Comparison of ENCODE assay signal across 30 cellular contexts in the genomic region with DNA sequence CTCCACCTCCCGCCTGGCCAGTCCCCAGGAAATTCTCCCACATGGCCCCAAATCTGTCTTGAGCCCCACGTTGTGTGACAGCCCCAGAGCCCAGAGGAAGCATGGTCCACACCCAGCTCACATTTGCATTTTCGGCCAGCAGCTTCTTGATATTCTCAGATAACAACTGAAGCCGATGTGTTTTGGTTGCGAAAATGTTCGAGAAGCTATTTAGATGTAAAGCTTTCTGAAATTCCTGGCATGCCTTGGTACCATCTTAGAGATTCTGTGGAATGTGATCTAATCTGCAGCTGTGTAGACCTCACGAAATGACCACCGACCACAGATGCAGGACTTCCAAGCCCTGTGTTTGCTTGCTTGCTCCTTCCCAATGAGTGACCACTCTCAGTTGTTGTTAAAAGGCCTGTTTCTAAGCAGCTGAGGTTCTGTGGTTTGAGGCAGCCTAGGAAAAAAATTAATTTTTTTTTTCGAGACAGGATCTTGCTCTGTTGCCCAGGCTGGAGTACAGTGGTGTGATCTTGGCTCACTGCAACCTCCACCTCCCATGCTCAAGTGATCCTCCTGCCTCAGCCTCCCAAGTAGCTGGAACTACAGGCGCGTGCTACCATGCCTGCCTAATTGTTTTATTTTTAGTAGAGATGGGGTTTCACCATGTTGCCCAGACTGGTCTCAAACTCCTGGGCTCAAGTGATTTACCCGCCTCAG. TPM values are rescaled to one million over a fixed set of nuclear protein-coding genes. Genes with fewer than 3 reads are reported as not detected.
A peak's percentile ranks its signal among the peaks of the same experiment; 100 is the strongest.
DNase-seq lines count a peak whose midpoint lies in the region; ATAC-seq and TF ChIP-seq lines count a peak whose summit lies in the region.
"Had no signal": no experiment of that assay in that cellular context is flagged by ENCODE, and none has a peak within 500 bp of the region (broad histone marks: within the 10 kb centered on the region; RNA-seq: fewer than 3 reads in every experiment).

No MANE protein-coding gene starts in this region.

- H3K36me3 Mint-ChIP-seq in Caco-2 (ENCODE audit: insufficient read depth, unreplicated experiment): peaks cover 85% of the 10 kb centered on the region
- peaks cover 26% of the 10 kb centered on the region for H3K36me3 Mint-ChIP-seq in chondrocyte (ENCODE audit: low read depth)
- peaks cover 22% of the 10 kb centered on the region for H3K36me3 Mint-ChIP-seq in mesothelial cell of epicardium
- H3K36me3 Mint-ChIP-seq: activated naive CD8-positive, alpha-beta T cell had no signal

- H3K27me3 Mint-ChIP-seq in Caco-2 (ENCODE audit: insufficient read depth, unreplicated experiment) (no peaks in the 10 kb centered on the region), chondrocyte (ENCODE audit: low read depth) (no peaks in the 10 kb centered on the region), mesothelial cell of epicardium (ENCODE audit: low read depth) (no peaks in the 10 kb centered on the region)
- H3K27me3 Mint-ChIP-seq: activated naive CD8-positive, alpha-beta T cell; CD4-positive, alpha-beta T cell had no signal

- no peak for TF ChIP-seq CTCF in Caco-2 (IDR thresholded peaks at IDR 0.05; ENCODE audit: insufficient read depth in 1 of 2, low read depth in 1 of 2, low read length in 1 of 2, severe bottlenecking in 1 of 2, unreplicated experiment in 1 of 2)
- TF ChIP-seq CTCF in chondrocyte (IDR thresholded peaks at IDR 0.05): no peak
- no peak for TF ChIP-seq CTCF in mesothelial cell of epicardium (IDR thresholded peaks at IDR 0.05; ENCODE audit: unreplicated experiment)
- TF ChIP-seq CTCF in lower lobe of right lung (IDR thresholded peaks at IDR 0.05): no peak
- TF ChIP-seq CTCF in GM20000 (IDR thresholded peaks at IDR 0.05; ENCODE audit: extremely low read depth, missing control alignments): no peak

- H3K27ac ChIP-seq in lower lobe of right lung: no peak overlapping the region
- H3K27ac ChIP-seq: heart right ventricle, left ventricle myocardium inferior, prostate gland, suprapubic skin, vagina, WERI-Rb-1 had no signal

- intact Hi-C loops in Caco-2 (cut with micrococcal nuclease; ENCODE audit: unreplicated experiment) (no loop called here), lower lobe of right lung (cut with DNase I) (no loop called here), head of caudate nucleus (cut with DNase I) (no loop called here)

- peak overlapping the region; percentile 80 for H3K27ac Mint-ChIP-seq in Caco-2 (ENCODE audit: unreplicated experiment)
- H3K27ac Mint-ChIP-seq in chondrocyte (ENCODE audit: unreplicated experiment): peak overlapping the region; percentile 36
- H3K27ac Mint-ChIP-seq in mesothelial cell of epicardium: peak overlapping the region; percentile 74
- H3K27ac Mint-ChIP-seq: activated naive CD8-positive, alpha-beta T cell; activated T-helper 2 cell treated with anti-CD3 and anti-CD28 coated beads, Interferon-gamma antibody, Interleukin-2, Interleukin-4, amounts not matched to agents 10 μg/mL and 5 μg/mL and 100 μg/mL, durations not matched to agents 14 hours and 24 hours and 36 hours; CD4-positive, alpha-beta T cell; immature natural killer cell; stimulated activated effector memory CD8-positive, alpha-beta T cell treated with anti-CD3 and anti-CD28 coated beads, Interleukin-12 subunit alpha, Interleukin-12 subunit beta, amount 100 ng/mL, for 72 hours; T-helper 2 cell treated with Interferon-gamma antibody and Interleukin-4, amounts not matched to agents 5 μg/mL and 100 μg/mL, for 36 hours had no signal

- ATAC-seq in lower lobe of right lung: no peak
- ATAC-seq in GM19023 (IDR thresholded peaks at IDR 0.05; ENCODE audit: unreplicated experiment): no peak
- ATAC-seq: heart right ventricle; mucosa of descending colon; stimulated activated effector memory CD8-positive, alpha-beta T cell treated with anti-CD3 and anti-CD28 coated beads, Interleukin-12 subunit alpha, Interleukin-12 subunit beta, amount 100 ng/mL, for 72 hours had no signal

- H3K9me3 ChIP-seq in Caco-2 (no peaks in the 10 kb centered on the region), lower lobe of right lung (no peaks in the 10 kb centered on the region)
- H3K9me3 ChIP-seq: heart right ventricle, left ventricle myocardium inferior, MG63, mucosa of descending colon, prostate gland, suprapubic skin, vagina had no signal

- no peaks in the 10 kb centered on the region for H3K9me3 Mint-ChIP-seq in Caco-2 (ENCODE audit: unreplicated experiment)
- H3K9me3 Mint-ChIP-seq in chondrocyte (ENCODE audit: low read depth): no peaks in the 10 kb centered on the region
- H3K9me3 Mint-ChIP-seq in mesothelial cell of epicardium: no peaks in the 10 kb centered on the region
- H3K9me3 Mint-ChIP-seq: activated T-helper 2 cell treated with anti-CD3 and anti-CD28 coated beads, Interferon-gamma antibody, Interleukin-2, Interleukin-4, amounts not matched to agents 10 μg/mL and 5 μg/mL and 100 μg/mL, durations not matched to agents 14 hours and 24 hours and 36 hours; CD4-positive, alpha-beta T cell; immature natural killer cell; stimulated activated effector memory CD8-positive, alpha-beta T cell treated with anti-CD3 and anti-CD28 coated beads, Interleukin-12 subunit alpha, Interleukin-12 subunit beta, amount 100 ng/mL, for 72 hours; T-helper 2 cell treated with Interferon-gamma antibody and Interleukin-4, amounts not matched to agents 5 μg/mL and 100 μg/mL, for 36 hours had no signal

- H3K4me3 ChIP-seq in Caco-2 (ENCODE audit: low read depth, low read length) (no peak overlapping the region), lower lobe of right lung (no peak overlapping the region)
- H3K4me3 ChIP-seq: heart right ventricle, left ventricle myocardium inferior, MG63, mucosa of descending colon, prostate gland, suprapubic skin, vagina had no signal

- peaks cover 6% of the 10 kb centered on the region for H3K36me3 ChIP-seq in Caco-2 (ENCODE audit: control insufficient read depth, insufficient read depth, low read length)
- H3K36me3 ChIP-seq in lower lobe of right lung: peaks cover 95% of the 10 kb centered on the region
- H3K36me3 ChIP-seq: MG63 had no signal

- BruUV-seq in Caco-2 (replicated peaks; lab: Mats Ljungman, UMichigan): no TSS peak

- H3K4me1 ChIP-seq in Caco-2 (peaks cover 25% of the 10 kb centered on the region), lower lobe of right lung (no peaks in the 10 kb centered on the region)
- H3K4me1 ChIP-seq: prostate gland had no signal

- DNase-seq in Caco-2 (no peak), NCI-H226 (peak; percentile 68), chondrocyte (ENCODE audit: low spot score) (no peak), mesothelial cell of epicardium (ENCODE audit: low spot score in 2 of 2, unreplicated experiment in 2 of 2) (no peak), lower lobe of right lung (no peak), GM20000 (ENCODE audit: low spot score) (no peak), head of caudate nucleus (no peak)
- DNase-seq: activated CD4-positive, alpha-beta T cell treated with anti-CD3 and anti-CD28 coated beads, Interleukin-2, amount 50 U/mL, for 1 hour; activated CD8-positive, alpha-beta memory T cell treated with anti-CD3 and anti-CD28 coated beads, Interleukin-2, amount 50 U/mL, for 4 hours; CD4-positive, alpha-beta T cell; DMS153; GF-D8; heart right ventricle; immature natural killer cell; left ventricle myocardium inferior; MG63; mucosa of descending colon; NCI-H1436; NCI-H2107; NCI-H510A; stimulated activated CD4-positive, alpha-beta T cell treated with anti-CD3 and anti-CD28 coated beads, Interleukin-1b, Interleukin-23, amount 100 ng/mL, for 48 hours; WERI-Rb-1 had no signal

- CTCF ChIA-PET in Caco-2 (lab: Charles Lee): interaction anchor here (1.3 kb wide), 1 partner anchor 40 kb away, joined by 4 read pairs; a partner anchor contains a TSS

- H3K27me3 ChIP-seq in Caco-2 (replicated peaks; ENCODE audit: control insufficient read depth, insufficient read depth, low read length): no peaks in the 10 kb centered on the region
- H3K27me3 ChIP-seq in lower lobe of right lung (ENCODE audit: low read depth): no peaks in the 10 kb centered on the region
- H3K27me3 ChIP-seq: heart right ventricle, MG63, suprapubic skin, vagina had no signal

- POLR2A ChIA-PET in Caco-2 (lab: Charles Lee): interaction anchor here (0.5 to 1.9 kb wide), 4 partner anchors 9 to 90 kb away, joined by 3 to 10 read pairs (median 5); a partner anchor contains a TSS

- H3K4me3 Mint-ChIP-seq in Caco-2 (ENCODE audit: unreplicated experiment): peak overlapping the region; percentile 39
- no peak overlapping the region for H3K4me3 Mint-ChIP-seq in chondrocyte (ENCODE audit: unreplicated experiment)
- no peak overlapping the region for H3K4me3 Mint-ChIP-seq in mesothelial cell of epicardium
- H3K4me3 Mint-ChIP-seq: activated naive CD8-positive, alpha-beta T cell; CD4-positive, alpha-beta T cell; immature natural killer cell; stimulated activated effector memory CD8-positive, alpha-beta T cell treated with anti-CD3 and anti-CD28 coated beads, Interleukin-12 subunit alpha, Interleukin-12 subunit beta, amount 100 ng/mL, for 72 hours; T-helper 2 cell treated with Interferon-gamma antibody and Interleukin-4, amounts not matched to agents 5 μg/mL and 100 μg/mL, for 36 hours had no signal

- H3K4me1 Mint-ChIP-seq in Caco-2 (ENCODE audit: low read depth, unreplicated experiment) (no peaks in the 10 kb centered on the region), chondrocyte (ENCODE audit: low read depth) (peaks cover 20% of the 10 kb centered on the region), mesothelial cell of epicardium (peaks cover 13% of the 10 kb centered on the region)
- H3K4me1 Mint-ChIP-seq: immature natural killer cell; stimulated activated effector memory CD8-positive, alpha-beta T cell treated with anti-CD3 and anti-CD28 coated beads, Interleukin-12 subunit alpha, Interleukin-12 subunit beta, amount 100 ng/mL, for 72 hours had no signal

RNA-seq across cellular contexts. Expression of a gene that starts 8.8 kb away (rescaled TPM):
- 249 and 255 TPM in 2 replicates for total RNA-seq in Caco-2 (2022)
- 340 to 379 TPM (median 371 TPM) in 3 replicates for total RNA-seq in chondrocyte
- total RNA-seq in mesothelial cell of epicardium: 236 to 249 TPM (median 243 TPM) in 3 replicates
- 182 TPM for total RNA-seq in lower lobe of right lung

RNA-seq across cellular contexts. Expression of a gene that starts 10.5 kb away (rescaled TPM):
- total RNA-seq in Caco-2 (2022): 23.8 and 25.2 TPM in 2 replicates
- 23.9 to 25.4 TPM (median 24.0 TPM) in 3 replicates for total RNA-seq in chondrocyte
- 17.0 to 17.5 TPM (median 17.4 TPM) in 3 replicates for total RNA-seq in mesothelial cell of epicardium
- total RNA-seq in lower lobe of right lung: 13.7 TPM

RNA-seq across cellular contexts. Expression of a gene that starts 12.4 kb away (rescaled TPM):
- 114 and 119 TPM in 2 replicates for total RNA-seq in Caco-2 (2022)
- total RNA-seq in chondrocyte: 83.8 to 146 TPM (median 94.0 TPM) in 3 replicates
- total RNA-seq in mesothelial cell of epicardium: 86.8 to 97.6 TPM (median 92.5 TPM) in 3 replicates
- 54.4 TPM for total RNA-seq in lower lobe of right lung

RNA-seq across cellular contexts. Expression of a gene that starts 15.1 kb away (rescaled TPM):
- total RNA-seq in Caco-2 (2022): 68.1 and 75.0 TPM in 2 replicates
- total RNA-seq in chondrocyte: 31.2 to 43.2 TPM (median 33.2 TPM) in 3 replicates
- 34.7 to 38.4 TPM (median 36.5 TPM) in 3 replicates for total RNA-seq in mesothelial cell of epicardium
- 37.4 TPM for total RNA-seq in lower lobe of right lung

RNA-seq across cellular contexts. Expression of a gene that starts 18.1 kb away (rescaled TPM):
- total RNA-seq in Caco-2 (2022) (70.2 and 76.6 TPM in 2 replicates), chondrocyte (77.8 to 116 TPM (median 91.4 TPM) in 3 replicates), mesothelial cell of epicardium (134 to 146 TPM (median 141 TPM) in 3 replicates), lower lobe of right lung (157 TPM)
